ENCODE assay signal across 29 cellular contexts in genomic region chr13:41597348-41598041, GRCh38.
DNase-seq lines count a peak whose midpoint lies in the region; ATAC-seq, FAIRE-seq and TF ChIP-seq lines count a peak whose summit lies in the region.
"Had no signal": no experiment of that assay in that cellular context is flagged by ENCODE, and none has a peak within 500 bp of the region (broad histone marks: within the 10 kb centered on the region; RNA-seq: fewer than 3 reads in every experiment).

No MANE protein-coding gene starts in this region.

- H3K9me3 ChIP-seq in smooth muscle cell (replicated peaks; ENCODE audit: low read depth) (no peaks in the 10 kb centered on the region), vagina (no peaks in the 10 kb centered on the region), left lung (no peaks in the 10 kb centered on the region)
- H3K9me3 ChIP-seq: pancreas, SJCRH30, upper lobe of right lung had no signal

- no peak for ATAC-seq in left lung

- H3K36me3 ChIP-seq in smooth muscle cell (ENCODE audit: low read depth) (no peaks in the 10 kb centered on the region), vagina (no peaks in the 10 kb centered on the region), left lung (no peaks in the 10 kb centered on the region)
- H3K36me3 ChIP-seq: pancreas, SJCRH30, upper lobe of right lung had no signal

- 97% methylated on average over 2 of the region's 2 CpGs for WGBS in smooth muscle cell (ENCODE audit: low lambda C conversion rate)

- H2AFZ ChIP-seq in smooth muscle cell (ENCODE audit: low read depth): no peak overlapping the region

- H3F3A ChIP-seq in smooth muscle cell (ENCODE audit: low read depth): no peaks in the 10 kb centered on the region

- H3K27me3 ChIP-seq in smooth muscle cell (ENCODE audit: low read depth) (no peaks in the 10 kb centered on the region), vagina (no peaks in the 10 kb centered on the region), left lung (no peaks in the 10 kb centered on the region)
- H3K27me3 ChIP-seq: cardiac muscle cell, pancreas, SJCRH30, upper lobe of right lung had no signal

- TF ChIP-seq CTCF in fibroblast of mammary gland (conservative IDR thresholded peaks at IDR 0.05; ENCODE audit: control insufficient read depth, insufficient read depth, low read depth, low read length): no peak
- TF ChIP-seq CTCF in smooth muscle cell (IDR thresholded peaks at IDR 0.05; ENCODE audit: borderline replicate concordance, insufficient read depth, poor library complexity, severe bottlenecking): no peak
- no peak for TF ChIP-seq CTCF in vagina (IDR thresholded peaks at IDR 0.05)
- TF ChIP-seq CTCF in left lung (IDR thresholded peaks at IDR 0.05): no peak

- H3K4me3 ChIP-seq in fibroblast of mammary gland (ENCODE audit: control insufficient read depth, low read depth, low read length): no peak overlapping the region
- no peak overlapping the region for H3K4me3 ChIP-seq in smooth muscle cell
- H3K4me3 ChIP-seq in vagina: no peak overlapping the region
- H3K4me3 ChIP-seq in left lung: no peak overlapping the region
- H3K4me3 ChIP-seq: cardiac muscle cell, pancreas, SJCRH30, upper lobe of right lung had no signal

- no peak for FAIRE-seq in GM12891 (lab: Jason Lieb, UNC)
- FAIRE-seq: GM19239, H54, RCC 7860 had no signal

- no peaks in the 10 kb centered on the region for H3K4me1 ChIP-seq in smooth muscle cell (ENCODE audit: low read depth)
- no peaks in the 10 kb centered on the region for H3K4me1 ChIP-seq in vagina
- H3K4me1 ChIP-seq in left lung: peaks cover 9 to 15% of the 10 kb centered on the region in 2 donors
- H3K4me1 ChIP-seq: SJCRH30 had no signal

- no peaks in the 10 kb centered on the region for H4K20me1 ChIP-seq in smooth muscle cell (ENCODE audit: low read depth)

- H3K4me2 ChIP-seq in smooth muscle cell: peak overlapping the region; percentile 38

- TF ChIP-seq POLR2A in vagina (IDR thresholded peaks at IDR 0.05) (no peak), GM12891 (IDR thresholded peaks at IDR 0.05; ENCODE audit: low read depth, low read length) (no peak)

- DNase-seq in NOMO-1 treated with DMSO at 0.1 percent for 48 hours (lab: John Stamatoyannopoulos, UW; ENCODE audit: unreplicated experiment) (peak; percentile 11), NOMO-1 (lab: John Stamatoyannopoulos, UW; ENCODE audit: unreplicated experiment in 2 of 2) (no peak), amniotic epithelial cell (ENCODE audit: low read depth) (peak; percentile 58), fibroblast of mammary gland (ENCODE audit: low read depth) (peak; percentile 76), smooth muscle cell (lab: John Stamatoyannopoulos, UW; ENCODE audit: unreplicated experiment) (no peak), vagina (ENCODE audit: extremely low spot score in 2 of 2) (no peak), left lung (no peak), GM12891 (ENCODE audit: insufficient read length, low spot score) (no peak)
- DNase-seq: 8988T; activated CD4-positive, alpha-beta T cell treated with anti-CD3 and anti-CD28 coated beads, Interleukin-2, amount 10 ng/mL, durations not matched to agents 7 days and 5 days; activated naive CD4-positive, alpha-beta T cell; activated T-cell treated with anti-CD3 and anti-CD28 coated beads, Interleukin-2, amount 50 U/mL, for 4 hours; amygdala; endodermal cell; glutamatergic neuron; islet precursor cell; NCI-H1105; NCI-H187 treated with DMSO at 0.1 percent for 48 hours; NCI-H526 treated with DMSO at 0.1 percent for 48 hours; pancreas; SJCRH30; stimulated activated CD4-positive, alpha-beta T cell treated with anti-CD3 and anti-CD28 coated beads, Interleukin-12 subunit alpha, Interleukin-12 subunit beta, amount 100 ng/mL, for 4 hours; stimulated activated CD4-positive, alpha-beta T cell treated with anti-CD3 and anti-CD28 coated beads, Interleukin-4, amount 100 ng/mL, for 24 hours; T1000; upper lobe of right lung had no signal

- H3K79me2 ChIP-seq in smooth muscle cell (ENCODE audit: low read depth): no peaks in the 10 kb centered on the region

- peak overlapping the region; percentile 64 for H3K27ac ChIP-seq in smooth muscle cell (ENCODE audit: low read depth)
- no peak overlapping the region for H3K27ac ChIP-seq in vagina
- H3K27ac ChIP-seq in left lung: no peak overlapping the region
- H3K27ac ChIP-seq: cardiac muscle cell, pancreas, SJCRH30, upper lobe of right lung had no signal

- no peak overlapping the region for H3K9ac ChIP-seq in smooth muscle cell (ENCODE audit: low read depth)

- intact Hi-C loops in vagina (cut with DNase I) (no loop called here), left lung (cut with DNase I) (no loop called here)

TF ChIP-seq in GM12891, 5 proteins besides CTCF, POLR2A, EP300 and RAD21:
- TF ChIP-seq POU2F2 (IDR thresholded peaks at IDR 0.05; ENCODE audit: low read depth, low read length) (no peak), SPI1 (IDR thresholded peaks at IDR 0.05; ENCODE audit: low read depth, low read length) (no peak), TAF1 (IDR thresholded peaks at IDR 0.05; ENCODE audit: low read depth, low read length) (no peak)

Comparison
In these comparisons a context has a peak if more than half of its experiments do, and no peak if none do; other contexts are left out.
1. DNase-seq: peak in NOMO-1 treated with DMSO at 0.1 percent for 48 hours (single experiment), amniotic epithelial cell (single experiment) and fibroblast of mammary gland (single experiment); none in NOMO-1 (0 of 2), smooth muscle cell (single experiment), vagina (0 of 2), left lung (0 of 2) and GM12891 (single experiment).